ENCODE assay signal across 1 cellular context in genomic region chr16:85554114-85554790, GRCh38.
TF ChIP-seq lines count a peak whose summit lies in the region.

No MANE protein-coding gene starts in this region.

TF ChIP-seq in SK-N-SH, 30 proteins besides CTCF, POLR2A, EP300 and RAD21 (continued from another document):
- TF ChIP-seq IRF3 (IDR thresholded peaks at IDR 0.05; ENCODE audit: low read depth, low read length) (no peak), NRF1 (IDR thresholded peaks at IDR 0.05; ENCODE audit: low read depth, low read length) (no peak), POLR2AphosphoS5 (IDR thresholded peaks at IDR 0.05; ENCODE audit: low read depth, low read length) (0 out of 2 replicates have a peak, but pooled peaks have one; percentile 57), REST (IDR thresholded peaks at IDR 0.05; ENCODE audit: low read depth, low read length) (no peak), RCOR1 (IDR thresholded peaks at IDR 0.05; ENCODE audit: low read length) (peak; percentile 94), ELF1 (IDR thresholded peaks at IDR 0.05) (no peak), RFX5 (IDR thresholded peaks at IDR 0.05; ENCODE audit: low read length) (no peak), CHD2 (IDR thresholded peaks at IDR 0.05; ENCODE audit: low read length, partially characterized antibody) (peak; percentile 71), TEAD4 (IDR thresholded peaks at IDR 0.05; ENCODE audit: borderline replicate concordance, insufficient read depth) (no peak), MXI1 (IDR thresholded peaks at IDR 0.05; ENCODE audit: low read depth, low read length) (peak; percentile 91), NFIC (IDR thresholded peaks at IDR 0.05; ENCODE audit: borderline replicate concordance) (peak; percentile 16; the same call in 1 of the 2 replicates), YY1 (IDR thresholded peaks at IDR 0.05; ENCODE audit: low read depth) (no peak)
